Comparison of ENCODE assay signal across 14 cellular contexts in the genomic region with DNA sequence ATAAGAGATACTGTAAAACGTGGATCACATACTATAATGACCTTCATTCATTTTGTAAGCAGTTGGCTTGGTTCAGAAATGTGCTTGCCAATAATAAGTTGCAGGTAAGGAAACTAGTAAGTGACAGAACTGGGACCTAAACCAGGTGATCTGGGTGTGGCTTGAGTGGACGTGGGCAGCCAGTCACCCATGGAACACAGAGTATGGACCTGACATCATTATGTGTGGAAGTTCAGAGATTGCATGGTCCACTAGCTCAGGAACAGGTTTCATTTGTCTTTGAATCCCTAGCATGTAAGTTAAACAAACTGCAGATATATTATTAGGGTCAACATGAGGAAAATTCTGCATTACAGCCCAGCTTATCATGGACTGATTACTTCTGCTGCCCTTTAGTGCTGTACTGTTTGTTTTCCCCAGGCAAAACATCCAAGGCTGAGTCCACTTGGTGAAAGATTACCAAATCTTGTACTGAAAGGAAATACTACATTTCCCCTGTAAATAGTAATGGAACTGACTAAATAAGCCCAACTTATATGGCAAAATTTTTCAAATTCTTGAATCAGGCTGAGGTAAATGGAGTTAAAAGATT.
"Had no signal": no experiment of that assay in that cellular context is flagged by ENCODE, and none has a peak within 500 bp of the region (broad histone marks: within the 10 kb centered on the region; RNA-seq: fewer than 3 reads in every experiment).

No MANE protein-coding gene starts in this region.

- ATAC-seq: activated CD8-positive, alpha-beta T cell treated with anti-CD3 and anti-CD28 coated beads for 36 hours; left colon; natural killer cell; T-cell had no signal

- H3K36me3 Mint-ChIP-seq: immature natural killer cell, natural killer cell had no signal

- H3K27me3 ChIP-seq: tibial nerve had no signal

- H3K4me3 Mint-ChIP-seq: activated CD8-positive, alpha-beta T cell treated with anti-CD3 and anti-CD28 coated beads for 36 hours; dendritic cell treated with granulocyte-macrophage colony-stimulating factor and Interleukin-4, amounts not matched to agents 40 ng/mL and 50 ng/mL, for 4 days; immature natural killer cell; natural killer cell; T-cell had no signal

- H3K27me3 Mint-ChIP-seq: dendritic cell treated with granulocyte-macrophage colony-stimulating factor and Interleukin-4, amounts not matched to agents 40 ng/mL and 50 ng/mL, for 4 days had no signal

- H3K4me1 Mint-ChIP-seq: immature natural killer cell, natural killer cell had no signal

- H3K4me3 ChIP-seq: skin epidermis, tibial nerve had no signal

- DNase-seq: activated CD8-positive, alpha-beta memory T cell treated with anti-CD3 and anti-CD28 coated beads, Interleukin-2, amount 50 U/mL, for 4 hours; activated CD8-positive, alpha-beta T cell treated with anti-CD3 and anti-CD28 coated beads for 36 hours; activated naive CD4-positive, alpha-beta T cell; central memory CD4-positive, alpha-beta T cell; erythroblast; immature natural killer cell; left colon; mammary epithelial cell; natural killer cell; T-cell had no signal

- H3K9me3 Mint-ChIP-seq: activated CD8-positive, alpha-beta T cell treated with anti-CD3 and anti-CD28 coated beads for 36 hours had no signal

- H3K27ac Mint-ChIP-seq: activated CD8-positive, alpha-beta T cell treated with anti-CD3 and anti-CD28 coated beads for 36 hours; dendritic cell treated with granulocyte-macrophage colony-stimulating factor and Interleukin-4, amounts not matched to agents 40 ng/mL and 50 ng/mL, for 4 days; immature natural killer cell; natural killer cell; T-cell had no signal

- H3K27ac ChIP-seq: skin epidermis, tibial nerve, VCaP had no signal

- H3K36me3 ChIP-seq: tibial nerve had no signal

- H3K4me1 ChIP-seq: tibial nerve had no signal
